In the genomic region with DNA sequence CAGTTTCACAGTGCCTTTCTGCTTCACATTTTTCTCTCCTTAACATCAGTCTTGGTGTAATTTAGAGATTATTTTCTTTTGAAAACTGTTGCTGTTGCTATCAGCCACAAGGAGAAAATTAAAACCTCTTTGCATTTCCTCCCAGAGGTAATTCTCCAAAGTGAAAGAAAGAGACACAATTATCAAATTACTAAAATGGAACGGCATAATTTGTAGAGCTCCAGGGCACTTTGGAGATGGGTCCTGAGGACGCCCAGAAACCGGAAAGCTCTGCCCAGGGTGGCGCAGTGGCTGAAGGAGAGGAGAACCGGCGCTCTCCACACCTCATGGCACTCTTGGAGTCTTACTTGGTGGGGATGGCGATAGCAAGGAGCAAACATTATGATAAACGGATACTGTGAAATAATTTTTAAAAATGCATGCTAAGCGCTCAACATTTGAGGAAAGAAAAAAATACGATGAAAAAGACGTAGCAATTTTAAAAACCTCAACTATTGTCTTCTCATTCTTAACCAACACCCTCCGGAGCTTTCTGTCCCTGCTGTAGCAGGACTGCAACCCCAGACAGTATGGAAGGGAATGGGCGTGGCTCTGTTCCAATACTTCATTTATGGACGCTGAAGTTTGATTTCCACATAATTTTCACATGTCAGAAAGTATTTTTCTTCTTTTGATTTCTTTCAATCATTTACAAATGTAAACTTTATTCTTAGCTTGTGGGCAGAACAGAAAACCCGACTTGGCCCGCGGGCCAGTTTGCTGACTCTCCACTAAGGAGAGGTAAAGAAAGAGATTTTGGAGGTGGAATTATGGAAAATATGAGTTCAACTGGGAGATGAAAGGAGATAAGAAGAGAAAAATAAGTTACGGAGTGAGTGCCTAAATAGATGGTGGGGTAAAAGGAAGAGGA, we compare ENCODE assay signal across 8 cellular contexts. TPM values are rescaled to one million over a fixed set of nuclear protein-coding genes. Genes with fewer than 3 reads are reported as not detected.
DNase-seq lines count a peak whose midpoint lies in the region; FAIRE-seq and TF ChIP-seq lines count a peak whose summit lies in the region.

No MANE protein-coding gene starts in this region.

- H3K9me3 ChIP-seq in colonic mucosa, result no peaks in the 10 kb centered on the region

- H3K27me3 Mint-ChIP-seq in mesothelial cell of epicardium (ENCODE audit: low read depth), result no peaks in the 10 kb centered on the region

- H3K27me3 ChIP-seq in colonic mucosa, result no peaks in the 10 kb centered on the region

- H3K27ac ChIP-seq in RWPE1, result peak overlapping the region; percentile 97
- H3K27ac ChIP-seq in colonic mucosa, result peak overlapping the region; percentile 92

- TF ChIP-seq CTCF in RWPE1 (conservative IDR thresholded peaks at IDR 0.05; ENCODE audit: low read depth) (no peak), colonic mucosa (IDR thresholded peaks at IDR 0.05) (no peak), mesothelial cell of epicardium (IDR thresholded peaks at IDR 0.05; ENCODE audit: unreplicated experiment) (no peak)

- H3K4me3 Mint-ChIP-seq in mesothelial cell of epicardium, result peak overlapping the region; percentile 85

- peak overlapping the region; percentile 96 for H3K27ac Mint-ChIP-seq in mesothelial cell of epicardium

- CTCF ChIA-PET in RWPE1 (lab: Yijun Ruan, JAX), result interaction anchor here (0.6 to 2.1 kb wide), 7 partner anchors 12 to 72 kb away, joined by 3 to 7 read pairs (median 5); no protein-coding TSS in a partner anchor

- no peaks in the 10 kb centered on the region for H3K4me1 ChIP-seq in colonic mucosa

- POLR2A ChIA-PET in RWPE1 (lab: Yijun Ruan, JAX; ENCODE audit: low non-redundant PET), result interaction anchor here (1.5 to 2.2 kb wide), 2 partner anchors 12 to 147 kb away, joined by 5 to 8 read pairs; no protein-coding TSS in a partner anchor

- H3K36me3 Mint-ChIP-seq in mesothelial cell of epicardium, result peaks cover 12% of the 10 kb centered on the region

- peak overlapping the region; percentile 57 for H3K4me3 ChIP-seq in colonic mucosa

- H3K9ac ChIP-seq in colonic mucosa (ENCODE audit: low read depth in 2 of 2, low read length in 2 of 2), result peak overlapping the region; percentile 92 to 96

- intact Hi-C loops in colonic mucosa (cut with DNase I), result no loop called here

- peaks cover 38% of the 10 kb centered on the region for H3K4me1 Mint-ChIP-seq in mesothelial cell of epicardium

- peaks cover 12% of the 10 kb centered on the region for H3K36me3 ChIP-seq in colonic mucosa

- DNase-seq in activated effector memory CD4-positive, alpha-beta T cell treated with anti-CD3 and anti-CD28 coated beads, Interleukin-2, amount 50 U/mL, for 16 hours, result peak; percentile 66
- no peak for DNase-seq in activated effector memory CD4-positive, alpha-beta T cell treated with Interleukin-2 at 50 U/mL for 16 hours
- DNase-seq in RWPE1 (ENCODE audit: low spot score), result peak; percentile 44
- DNase-seq in colonic mucosa, result peak; percentile 63
- no peak for DNase-seq in mesothelial cell of epicardium (ENCODE audit: low spot score in 2 of 2, unreplicated experiment in 2 of 2)
- no peak for DNase-seq in HTR-8/SVneo (ENCODE audit: insufficient read length, low spot score)
- DNase-seq in activated CD8-positive, alpha-beta memory T cell treated with anti-CD3 and anti-CD28 coated beads for 24 hours, result no peak
- no peak for DNase-seq in urothelium cell line (ENCODE audit: low spot score)

- FAIRE-seq in HTR-8/SVneo (lab: Jason Lieb, UNC) (no peak), urothelium cell line (lab: Jason Lieb, UNC) (no peak)

- H3K9me3 Mint-ChIP-seq in mesothelial cell of epicardium, result no peaks in the 10 kb centered on the region

RNA-seq across cellular contexts. Expression of gene S100A11, which starts 1.1 kb away (rescaled TPM):
- 100 to 1,000 TPM; 194 to 260 TPM for total RNA-seq in colonic mucosa
- total RNA-seq in mesothelial cell of epicardium, result 351 to 373 TPM (median 358 TPM) in 3 replicates

RNA-seq across cellular contexts. Expression of gene S100A10, which starts 42.0 kb away (rescaled TPM):
- 1,000 to 10,000 TPM; 1,313 to 1,485 TPM for total RNA-seq in colonic mucosa
- total RNA-seq in mesothelial cell of epicardium, result 219 to 234 TPM (median 222 TPM) in 3 replicates

RNA-seq across cellular contexts. Expression of gene TCHHL1, which starts 53.2 kb away (rescaled TPM):
- total RNA-seq in colonic mucosa, result not detected
- total RNA-seq in mesothelial cell of epicardium, result not detected in 3 replicates

Comparison
In these comparisons a context has a peak if more than half of its experiments do, and no peak if none do; other contexts are left out.
1. DNase-seq: peak in activated effector memory CD4-positive, alpha-beta T cell treated with anti-CD3 and anti-CD28 coated beads, Interleukin-2, amount 50 U/mL, for 16 hours (single experiment), RWPE1 (single experiment) and colonic mucosa (single experiment); none in activated effector memory CD4-positive, alpha-beta T cell treated with Interleukin-2 at 50 U/mL for 16 hours (single experiment), mesothelial cell of epicardium (0 of 2), HTR-8/SVneo (single experiment), activated CD8-positive, alpha-beta memory T cell treated with anti-CD3 and anti-CD28 coated beads for 24 hours (single experiment) and urothelium cell line (single experiment).